Comparison of ENCODE assay signal across 8 cellular contexts in the genomic region with DNA sequence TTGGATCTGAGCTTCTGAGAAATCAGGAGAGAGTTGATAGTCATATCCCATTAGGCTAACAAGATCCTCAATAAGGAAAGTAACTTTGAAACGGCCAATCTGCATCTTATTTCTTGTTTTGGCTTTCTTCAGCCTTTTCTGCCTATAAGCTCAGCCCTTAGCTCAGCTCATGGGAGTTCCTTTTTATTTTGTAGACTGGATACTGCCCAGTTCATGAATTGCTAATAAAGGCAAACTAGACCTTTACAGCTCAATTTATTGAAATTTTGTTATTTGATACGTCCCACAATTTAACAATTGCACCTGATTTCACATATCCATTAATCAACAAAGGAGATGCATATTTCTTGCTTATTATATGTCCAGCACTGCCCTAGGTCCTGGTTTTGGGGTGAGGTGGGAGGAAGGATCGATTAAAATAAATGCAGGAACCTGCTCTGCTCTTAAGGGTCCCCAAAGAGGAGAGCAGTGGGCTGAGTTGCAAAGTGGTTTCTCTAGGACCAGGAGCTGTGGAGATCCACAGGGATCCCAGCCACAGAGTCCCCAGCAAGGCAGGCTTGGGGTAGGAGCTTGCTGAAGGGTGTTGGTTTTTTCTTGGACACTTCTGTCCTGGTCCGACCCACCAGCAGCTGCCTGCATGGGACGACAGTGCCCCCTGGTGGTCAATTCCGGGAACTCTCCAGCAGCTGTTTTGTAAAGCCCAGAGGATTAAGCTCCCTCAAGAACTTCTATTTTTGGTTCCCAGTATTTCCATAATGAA. TPM values are rescaled to one million over a fixed set of nuclear protein-coding genes. Genes with fewer than 3 reads are reported as not detected.
DNase-seq lines count a peak whose midpoint lies in the region; ATAC-seq and TF ChIP-seq lines count a peak whose summit lies in the region.

No MANE protein-coding gene starts in this region.

- H3K27ac ChIP-seq in lung (ENCODE audit: low read depth in 1 of 2, low read length in 1 of 2) = no peak overlapping the region

- TF ChIP-seq CTCF in GM12864 (IDR thresholded peaks at IDR 0.05; ENCODE audit: low read depth, low read length, missing control alignments) (peak; percentile 97), lung (IDR thresholded peaks at IDR 0.05; ENCODE audit: control extremely low read depth, extremely low read depth) (peak; percentile 98)

- ATAC-seq in HG03159 (IDR thresholded peaks at IDR 0.05; ENCODE audit: unreplicated experiment) (peak; percentile 49), lung (ENCODE audit: insufficient read depth, low FRiP score) (peak; percentile 87), GM21360 (IDR thresholded peaks at IDR 0.05; ENCODE audit: unreplicated experiment) (no peak)

- H3K4me3 ChIP-seq in GM12864 (ENCODE audit: low read depth, low read length) (no peak overlapping the region), lung (no peak overlapping the region)

- peaks cover 0 to 4% of the 10 kb centered on the region in 2 donors for H3K4me1 ChIP-seq in lung (ENCODE audit: control insufficient read depth in 2 of 2, insufficient read depth in 2 of 2, low read length in 2 of 2)

- DNase-seq in GM12864 (ENCODE audit: low read depth) (no peak), NCI-H69 (lab: John Stamatoyannopoulos, UW) (peak; percentile 78), dermis microvascular lymphatic vessel endothelial cell (ENCODE audit: low read depth in 2 of 2) (peak; percentile 52 to 80), lung (ENCODE audit: low spot score) (peak; percentile 87)
- DNase-seq in activated CD4-positive, alpha-beta T cell treated with anti-CD3 and anti-CD28 coated beads, Interleukin-2, amount 50 U/mL, for 24 hours (ENCODE audit: low read depth in 1 of 2, low spot score in 1 of 2) = peak; percentile 80 to 81
- peak; percentile 77 for DNase-seq in stimulated activated CD8-positive, alpha-beta memory T cell treated with anti-CD3 and anti-CD28 coated beads, Interleukin-12 subunit alpha, Interleukin-12 subunit beta, amount 100 ng/mL, for 1 hour (ENCODE audit: low read depth)

- no peaks in the 10 kb centered on the region for H3K36me3 ChIP-seq in lung (ENCODE audit: control insufficient read depth in 2 of 2, insufficient read depth in 2 of 2, low read length in 2 of 2)

- no peaks in the 10 kb centered on the region for H3K27me3 ChIP-seq in lung (ENCODE audit: control insufficient read depth, insufficient read depth)

- 46 to 48% methylated on average over 6 of the region's 6 CpGs for WGBS in lung, 2 donors

- H3K9me3 ChIP-seq in lung (ENCODE audit: control insufficient read depth in 2 of 2, insufficient read depth in 1 of 2, low read length in 1 of 2) = peaks cover 0 to 3% of the 10 kb centered on the region in 2 donors

RNA-seq across cellular contexts. Expression of a gene that starts 22.9 kb away (rescaled TPM):
- total RNA-seq in dermis microvascular lymphatic vessel endothelial cell (4.6 and 9.6 TPM in 2 replicates), lung (10 to 100 TPM; 27.1 to 52.8 TPM)
- 10 to 100 TPM; 34.1 to 94.7 TPM for polyA plus RNA-seq in lung

RNA-seq across cellular contexts. Expression of a gene that starts 40.9 kb away (rescaled TPM):
- total RNA-seq in dermis microvascular lymphatic vessel endothelial cell (6.0 and 6.2 TPM in 2 replicates), lung (1 to 10 TPM; 6.5 to 7.2 TPM)
- polyA plus RNA-seq in lung = 1 to 10 TPM; 2.8 to 8.1 TPM
